In genomic region chr1:12467570-12468286, GRCh38 we compare ENCODE assay signal across 23 cellular contexts.
DNase-seq lines count a peak whose midpoint lies in the region; ATAC-seq, FAIRE-seq and TF ChIP-seq lines count a peak whose summit lies in the region.
"Had no signal": no experiment of that assay in that cellular context is flagged by ENCODE, and none has a peak within 500 bp of the region (broad histone marks: within the 10 kb centered on the region; RNA-seq: fewer than 3 reads in every experiment).

No MANE protein-coding gene starts in this region.

- H3K36me3 ChIP-seq in OCI-LY3 (replicated peaks; ENCODE audit: low read depth, low read length) (no peaks in the 10 kb centered on the region), astrocyte (ENCODE audit: insufficient read depth, low read length) (no peaks in the 10 kb centered on the region), sigmoid colon (no peaks in the 10 kb centered on the region)

- H3K4me2 ChIP-seq in OCI-LY3 (ENCODE audit: low read length) (peak overlapping the region; percentile 39; the same call in 1 of the 2 replicates), astrocyte (ENCODE audit: low read length) (no peak overlapping the region)

- 82 to 93% methylated on average over 6 of the region's 6 CpGs for WGBS in sigmoid colon, 2 donors

- H3K27ac Mint-ChIP-seq in CD4-positive, alpha-beta T cell = peak overlapping the region; percentile 48
- H3K27ac Mint-ChIP-seq in astrocyte (ENCODE audit: unreplicated experiment) = no peak overlapping the region
- H3K27ac Mint-ChIP-seq in nephron = peak overlapping the region; percentile 20 to 90 (median 69)
- H3K27ac Mint-ChIP-seq: activated B cell treated with CpG ODN at 0.5 μM for 24 hours, nephron progenitor cell, type B pancreatic cell had no signal

- TF ChIP-seq EP300 in sigmoid colon (IDR thresholded peaks at IDR 0.05) = no peak

- TF ChIP-seq CTCF in CD4-positive, alpha-beta T cell (IDR thresholded peaks at IDR 0.05) = no peak
- TF ChIP-seq CTCF in OCI-LY3 (IDR thresholded peaks at IDR 0.05; ENCODE audit: low read depth, low read length) (no peak), astrocyte (IDR thresholded peaks at IDR 0.05; ENCODE audit: insufficient read depth, low read depth, low read length) (no peak), nephron (IDR thresholded peaks at IDR 0.05; ENCODE audit: unreplicated experiment in 3 of 3) (no peak), sigmoid colon (IDR thresholded peaks at IDR 0.05) (no peak)

- POLR2A ChIA-PET in CD4-positive, alpha-beta T cell (lab: Charles Lee) = interaction anchor here (1.0 kb wide), 1 partner anchor 9 kb away, joined by 4 read pairs; no protein-coding TSS in a partner anchor

- H3K4me1 ChIP-seq in OCI-LY3 (ENCODE audit: low read length) = peaks cover 20% of the 10 kb centered on the region
- H3K4me1 ChIP-seq in astrocyte (ENCODE audit: insufficient read depth, low read length) = peaks cover 25% of the 10 kb centered on the region
- H3K4me1 ChIP-seq in sigmoid colon = peaks cover 0 to 57% (median 50%) of the 10 kb centered on the region in 4 donors

- H3K4me3 ChIP-seq in OCI-LY3 (ENCODE audit: low read length) (no peak overlapping the region), astrocyte (ENCODE audit: insufficient read depth, low read depth, low read length) (no peak overlapping the region), sigmoid colon (no peak overlapping the region)
- H3K4me3 ChIP-seq: skin epidermis had no signal

- H3K9me3 Mint-ChIP-seq in CD4-positive, alpha-beta T cell = no peaks in the 10 kb centered on the region
- H3K9me3 Mint-ChIP-seq in astrocyte (ENCODE audit: unreplicated experiment) (no peaks in the 10 kb centered on the region), nephron (no peaks in the 10 kb centered on the region)
- H3K9me3 Mint-ChIP-seq: activated B cell treated with CpG ODN at 0.5 μM for 24 hours, H9, type B pancreatic cell had no signal

- H3K27me3 ChIP-seq in CD4-positive, alpha-beta T cell (ENCODE audit: control insufficient read depth, insufficient read depth, low read length) = no peaks in the 10 kb centered on the region
- no peaks in the 10 kb centered on the region for H3K27me3 ChIP-seq in OCI-LY3 (ENCODE audit: low read depth, low read length)
- no peaks in the 10 kb centered on the region for H3K27me3 ChIP-seq in astrocyte (ENCODE audit: insufficient read depth, low read length)
- no peaks in the 10 kb centered on the region for H3K27me3 ChIP-seq in sigmoid colon

- FAIRE-seq in astrocyte (lab: Jason Lieb, UNC) = no peak
- FAIRE-seq: RCC 7860 had no signal

- H3K27ac ChIP-seq in CD4-positive, alpha-beta T cell (ENCODE audit: low read depth, low read length) = no peak overlapping the region
- H3K27ac ChIP-seq in OCI-LY3 (ENCODE audit: low read length) = no peak overlapping the region
- no peak overlapping the region for H3K27ac ChIP-seq in astrocyte (ENCODE audit: low read depth, low read length)
- H3K27ac ChIP-seq in sigmoid colon = peak overlapping the region in 2 of 4 donors; percentile 88 to 89
- H3K27ac ChIP-seq: HL-60, skin epidermis had no signal

- intact Hi-C loops in CD4-positive, alpha-beta T cell (cut with DNase I, micrococcal nuclease) = no loop called here
- intact Hi-C loops in sigmoid colon (cut with DNase I) = no loop called here

- H3K4me3 Mint-ChIP-seq in CD4-positive, alpha-beta T cell = no peak overlapping the region
- no peak overlapping the region for H3K4me3 Mint-ChIP-seq in astrocyte (ENCODE audit: unreplicated experiment)
- no peak overlapping the region for H3K4me3 Mint-ChIP-seq in nephron
- H3K4me3 Mint-ChIP-seq: activated B cell treated with CpG ODN at 0.5 μM for 24 hours, H9, nephron progenitor cell, type B pancreatic cell had no signal

- no peaks in the 10 kb centered on the region for H4K20me1 ChIP-seq in OCI-LY3 (ENCODE audit: insufficient read depth, low read length)
- H4K20me1 ChIP-seq in astrocyte (ENCODE audit: insufficient read depth, low read length) = no peaks in the 10 kb centered on the region

- TF ChIP-seq POLR2A in sigmoid colon (IDR thresholded peaks at IDR 0.05) = no peak

- H3K9ac ChIP-seq in OCI-LY3 (ENCODE audit: low read length) = no peak overlapping the region
- H3K9ac ChIP-seq in astrocyte (ENCODE audit: low read length) = no peak overlapping the region

- no peaks in the 10 kb centered on the region for H3K79me2 ChIP-seq in OCI-LY3 (ENCODE audit: low read length)
- H3K79me2 ChIP-seq in astrocyte (ENCODE audit: insufficient read depth, low read length) = no peaks in the 10 kb centered on the region

- H2AFZ ChIP-seq in OCI-LY3 (ENCODE audit: low read depth, low read length) = no peak overlapping the region
- no peak overlapping the region for H2AFZ ChIP-seq in astrocyte (ENCODE audit: low read depth, low read length)

- DNase-seq in CD4-positive, alpha-beta T cell = no peak
- DNase-seq in astrocyte (ENCODE audit: low read depth) = peak; percentile 83
- DNase-seq in Kasumi-1 (lab: John Stamatoyannopoulos, UW) = no peak
- DNase-seq in sigmoid colon = no peak
- DNase-seq in NCI-H1436 (lab: John Stamatoyannopoulos, UW) = no peak
- no peak for DNase-seq in ecto neural progenitor cell (ENCODE audit: low spot score)
- DNase-seq: activated B cell treated with CpG ODN at 0.5 μM for 24 hours; activated gamma-delta T cell; cerebellar nuclear complex; DND-41; H9; left colon; NCI-H1417; NCI-H524; nephron progenitor cell; stimulated activated CD4-positive, alpha-beta T cell treated with anti-CD3 and anti-CD28 coated beads, Interleukin-2, amount 100 ng/mL, for 24 hours; T-helper 9 cell had no signal

- CTCF ChIA-PET in CD4-positive, alpha-beta T cell (lab: Charles Lee) = no interaction called here

- ATAC-seq in CD4-positive, alpha-beta T cell (ENCODE audit: poor library complexity) = no peak
- ATAC-seq: left colon had no signal

- peaks cover 44% of the 10 kb centered on the region for H3K36me3 Mint-ChIP-seq in CD4-positive, alpha-beta T cell (ENCODE audit: low read depth)
- H3K36me3 Mint-ChIP-seq in astrocyte (ENCODE audit: low read depth, unreplicated experiment) (peaks cover 4% of the 10 kb centered on the region), nephron (ENCODE audit: low read depth) (peaks cover 33% of the 10 kb centered on the region)

- peaks cover 44% of the 10 kb centered on the region for H3K4me1 Mint-ChIP-seq in CD4-positive, alpha-beta T cell (ENCODE audit: low read depth)
- H3K4me1 Mint-ChIP-seq in astrocyte (ENCODE audit: low read depth, unreplicated experiment) = peaks cover 7% of the 10 kb centered on the region
- peaks cover 81% of the 10 kb centered on the region for H3K4me1 Mint-ChIP-seq in nephron

- no peaks in the 10 kb centered on the region for H3K9me3 ChIP-seq in CD4-positive, alpha-beta T cell (ENCODE audit: control insufficient read depth, low read length)
- no peaks in the 10 kb centered on the region for H3K9me3 ChIP-seq in OCI-LY3 (ENCODE audit: insufficient read depth, low read length)
- no peaks in the 10 kb centered on the region for H3K9me3 ChIP-seq in astrocyte (ENCODE audit: insufficient read depth, low read depth, low read length)
- H3K9me3 ChIP-seq in sigmoid colon = no peaks in the 10 kb centered on the region

- no peaks in the 10 kb centered on the region for H3K27me3 Mint-ChIP-seq in CD4-positive, alpha-beta T cell
- H3K27me3 Mint-ChIP-seq in astrocyte (ENCODE audit: low read depth, unreplicated experiment) (no peaks in the 10 kb centered on the region), nephron (ENCODE audit: low read depth) (peaks cover 5% of the 10 kb centered on the region)
- H3K27me3 Mint-ChIP-seq: activated B cell treated with CpG ODN at 0.5 μM for 24 hours, type B pancreatic cell had no signal
